1 cellular context compared by ENCODE assay signal in the genomic region with DNA sequence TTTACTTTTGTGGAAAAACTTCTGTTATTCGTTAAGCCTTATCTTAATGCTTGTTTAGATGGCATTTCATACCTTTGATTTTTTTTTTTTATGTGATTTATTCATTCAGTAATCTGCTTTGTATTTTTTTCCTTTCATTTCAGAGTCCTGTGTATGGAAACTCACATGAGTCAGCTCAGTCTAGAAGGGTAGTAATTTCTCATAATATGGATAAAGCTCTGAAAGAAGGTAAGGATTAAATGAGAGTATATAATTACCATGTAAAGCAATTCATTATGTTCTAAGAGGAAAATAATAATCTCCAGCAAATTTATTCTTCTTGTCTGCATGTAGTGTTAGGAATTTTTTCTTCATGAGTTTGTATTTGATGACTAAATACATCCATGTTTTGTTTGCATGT.
TF ChIP-seq lines count a peak whose summit lies in the region.

No MANE protein-coding gene starts in this region.

TF ChIP-seq in SK-N-SH, 30 proteins besides CTCF, POLR2A, EP300 and RAD21 (continued from another document):
- TF ChIP-seq SMC3 (IDR thresholded peaks at IDR 0.05; ENCODE audit: low read depth, low read length) (no peak), NRF1 (IDR thresholded peaks at IDR 0.05; ENCODE audit: low read depth, low read length) (no peak), SIN3A (IDR thresholded peaks at IDR 0.05; ENCODE audit: borderline replicate concordance, low read depth, low read length) (no peak), GATA2 (CRISPR knock-in tag; IDR thresholded peaks at IDR 0.05) (no peak), JUND (IDR thresholded peaks at IDR 0.05) (no peak), POLR2AphosphoS5 (IDR thresholded peaks at IDR 0.05; ENCODE audit: low read depth, low read length) (no peak), RXRA (IDR thresholded peaks at IDR 0.05; ENCODE audit: borderline replicate concordance, low read depth) (no peak), FOSL2 (IDR thresholded peaks at IDR 0.05; ENCODE audit: borderline replicate concordance, low read depth) (no peak)
- TF ChIP-seq, protein P1, sequence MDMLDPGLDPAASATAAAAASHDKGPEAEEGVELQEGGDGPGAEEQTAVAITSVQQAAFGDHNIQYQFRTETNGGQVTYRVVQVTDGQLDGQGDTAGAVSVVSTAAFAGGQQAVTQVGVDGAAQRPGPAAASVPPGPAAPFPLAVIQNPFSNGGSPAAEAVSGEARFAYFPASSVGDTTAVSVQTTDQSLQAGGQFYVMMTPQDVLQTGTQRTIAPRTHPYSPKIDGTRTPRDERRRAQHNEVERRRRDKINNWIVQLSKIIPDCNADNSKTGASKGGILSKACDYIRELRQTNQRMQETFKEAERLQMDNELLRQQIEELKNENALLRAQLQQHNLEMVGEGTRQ (IDR thresholded peaks at IDR 0.05; ENCODE audit: borderline replicate concordance, low read depth, low read length): no peak
- TF ChIP-seq, protein P2, sequence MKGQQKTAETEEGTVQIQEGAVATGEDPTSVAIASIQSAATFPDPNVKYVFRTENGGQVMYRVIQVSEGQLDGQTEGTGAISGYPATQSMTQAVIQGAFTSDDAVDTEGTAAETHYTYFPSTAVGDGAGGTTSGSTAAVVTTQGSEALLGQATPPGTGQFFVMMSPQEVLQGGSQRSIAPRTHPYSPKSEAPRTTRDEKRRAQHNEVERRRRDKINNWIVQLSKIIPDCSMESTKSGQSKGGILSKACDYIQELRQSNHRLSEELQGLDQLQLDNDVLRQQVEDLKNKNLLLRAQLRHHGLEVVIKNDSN (IDR thresholded peaks at IDR 0.05; ENCODE audit: borderline replicate concordance, low read depth): no peak
- TF ChIP-seq, protein P3, sequence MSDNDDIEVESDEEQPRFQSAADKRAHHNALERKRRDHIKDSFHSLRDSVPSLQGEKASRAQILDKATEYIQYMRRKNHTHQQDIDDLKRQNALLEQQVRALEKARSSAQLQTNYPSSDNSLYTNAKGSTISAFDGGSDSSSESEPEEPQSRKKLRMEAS (IDR thresholded peaks at IDR 0.05; ENCODE audit: low read depth): no peak
- TF ChIP-seq, protein P4, sequence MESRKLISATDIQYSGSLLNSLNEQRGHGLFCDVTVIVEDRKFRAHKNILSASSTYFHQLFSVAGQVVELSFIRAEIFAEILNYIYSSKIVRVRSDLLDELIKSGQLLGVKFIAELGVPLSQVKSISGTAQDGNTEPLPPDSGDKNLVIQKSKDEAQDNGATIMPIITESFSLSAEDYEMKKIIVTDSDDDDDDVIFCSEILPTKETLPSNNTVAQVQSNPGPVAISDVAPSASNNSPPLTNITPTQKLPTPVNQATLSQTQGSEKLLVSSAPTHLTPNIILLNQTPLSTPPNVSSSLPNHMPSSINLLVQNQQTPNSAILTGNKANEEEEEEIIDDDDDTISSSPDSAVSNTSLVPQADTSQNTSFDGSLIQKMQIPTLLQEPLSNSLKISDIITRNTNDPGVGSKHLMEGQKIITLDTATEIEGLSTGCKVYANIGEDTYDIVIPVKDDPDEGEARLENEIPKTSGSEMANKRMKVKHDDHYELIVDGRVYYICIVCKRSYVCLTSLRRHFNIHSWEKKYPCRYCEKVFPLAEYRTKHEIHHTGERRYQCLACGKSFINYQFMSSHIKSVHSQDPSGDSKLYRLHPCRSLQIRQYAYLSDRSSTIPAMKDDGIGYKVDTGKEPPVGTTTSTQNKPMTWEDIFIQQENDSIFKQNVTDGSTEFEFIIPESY (IDR thresholded peaks at IDR 0.05; ENCODE audit: borderline replicate concordance, low read depth): no peak
- TF ChIP-seq, protein P5, sequence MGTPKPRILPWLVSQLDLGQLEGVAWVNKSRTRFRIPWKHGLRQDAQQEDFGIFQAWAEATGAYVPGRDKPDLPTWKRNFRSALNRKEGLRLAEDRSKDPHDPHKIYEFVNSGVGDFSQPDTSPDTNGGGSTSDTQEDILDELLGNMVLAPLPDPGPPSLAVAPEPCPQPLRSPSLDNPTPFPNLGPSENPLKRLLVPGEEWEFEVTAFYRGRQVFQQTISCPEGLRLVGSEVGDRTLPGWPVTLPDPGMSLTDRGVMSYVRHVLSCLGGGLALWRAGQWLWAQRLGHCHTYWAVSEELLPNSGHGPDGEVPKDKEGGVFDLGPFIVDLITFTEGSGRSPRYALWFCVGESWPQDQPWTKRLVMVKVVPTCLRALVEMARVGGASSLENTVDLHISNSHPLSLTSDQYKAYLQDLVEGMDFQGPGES (IDR thresholded peaks at IDR 0.05; ENCODE audit: low read depth, low read length): no peak
